Comparison of ENCODE assay signal across 7 cellular contexts in the genomic region with DNA sequence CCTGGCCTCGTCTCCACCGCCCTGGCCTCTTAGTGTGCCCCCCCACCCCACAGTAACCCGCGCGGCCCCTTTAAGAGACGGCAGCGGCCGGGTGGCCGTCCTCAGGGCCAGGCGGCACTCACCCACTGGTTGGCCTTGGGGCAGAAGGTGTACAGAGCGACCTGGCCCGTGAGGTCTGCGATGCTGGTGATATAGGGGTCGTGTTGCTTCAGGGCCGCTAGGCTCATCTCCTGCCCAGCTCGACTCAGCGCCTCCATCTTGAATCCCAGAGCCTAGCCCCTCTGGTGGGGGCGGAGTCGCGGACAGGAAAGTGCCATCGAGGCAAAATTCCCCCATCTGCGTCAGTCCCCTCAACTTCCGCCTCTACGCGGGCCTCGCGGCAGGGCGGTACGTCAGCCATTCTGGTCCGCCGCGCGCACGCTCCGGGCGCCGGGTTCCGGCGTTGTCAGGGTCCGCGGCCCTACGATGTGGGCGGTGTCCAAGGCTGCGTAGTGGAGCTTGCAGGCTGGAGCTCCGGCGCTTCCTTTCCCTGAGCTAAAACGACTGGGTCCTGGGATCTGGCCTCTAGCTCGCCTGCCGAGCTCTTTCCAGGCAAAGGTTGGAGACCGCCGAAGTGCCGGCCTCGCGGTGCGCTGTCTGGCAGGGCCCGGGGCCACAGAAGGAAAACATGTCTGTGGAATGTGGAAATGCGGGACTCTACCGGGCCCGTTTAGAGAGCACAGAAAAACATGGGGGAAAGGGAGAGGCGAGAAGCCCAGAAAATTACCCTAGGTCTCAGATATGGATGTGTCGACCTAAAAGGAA.
DNase-seq lines count a peak whose midpoint lies in the region; ATAC-seq, FAIRE-seq and TF ChIP-seq lines count a peak whose summit lies in the region.

A gene (minus strand): TSS at position 283 of the 804 bp plus-strand sequence. CDS start 26 bp downstream, at position 257.

- in situ Hi-C loops in astrocyte of the spinal cord (cut with HindIII; ENCODE audit: low sequenced_read_pairs), result loop anchor here (10.0 kb wide), 1 partner anchor 113 kb away; no protein-coding TSS in a partner anchor

- FAIRE-seq in GM18507 (lab: Jason Lieb, UNC), result peak; percentile 96

- peak; percentile 93 for DNase-seq in GM18507 (ENCODE audit: extremely low spot score, insufficient read length, low read depth)
- peak; percentile 82 for DNase-seq in NCI-H2029 (lab: John Stamatoyannopoulos, UW)
- peak; percentile 95 for DNase-seq in T1000 (lab: John Stamatoyannopoulos, UW)
- peak; percentile 98 for DNase-seq in astrocyte of the spinal cord (ENCODE audit: low read depth, low spot score)
- peak; percentile 94 to 95 for DNase-seq in hippocampal formation (lab: John Stamatoyannopoulos, UW)
- DNase-seq in retinal pigment epithelial cell (ENCODE audit: low read depth), result peak; percentile 92

- ATAC-seq in HG02973 (IDR thresholded peaks at IDR 0.05; ENCODE audit: unreplicated experiment), result peak; percentile 92

- H3K4me3 ChIP-seq in astrocyte of the spinal cord (ENCODE audit: low read depth, low read length) (peak within 1 kb of the TSS; percentile 94), retinal pigment epithelial cell (ENCODE audit: low read length) (peak within 1 kb of the TSS; percentile 98)

- TF ChIP-seq CTCF in astrocyte of the spinal cord (IDR thresholded peaks at IDR 0.05; ENCODE audit: low read depth, low read length) (no peak), retinal pigment epithelial cell (conservative IDR thresholded peaks at IDR 0.05; ENCODE audit: low read depth, low read length) (no peak)

Comparison
In these comparisons a context has a peak if more than half of its experiments do, and no peak if none do; other contexts are left out.
1. Peak in every context shown above with its lines: DNase-seq, ATAC-seq and H3K4me3 ChIP-seq.